In the genomic region with DNA sequence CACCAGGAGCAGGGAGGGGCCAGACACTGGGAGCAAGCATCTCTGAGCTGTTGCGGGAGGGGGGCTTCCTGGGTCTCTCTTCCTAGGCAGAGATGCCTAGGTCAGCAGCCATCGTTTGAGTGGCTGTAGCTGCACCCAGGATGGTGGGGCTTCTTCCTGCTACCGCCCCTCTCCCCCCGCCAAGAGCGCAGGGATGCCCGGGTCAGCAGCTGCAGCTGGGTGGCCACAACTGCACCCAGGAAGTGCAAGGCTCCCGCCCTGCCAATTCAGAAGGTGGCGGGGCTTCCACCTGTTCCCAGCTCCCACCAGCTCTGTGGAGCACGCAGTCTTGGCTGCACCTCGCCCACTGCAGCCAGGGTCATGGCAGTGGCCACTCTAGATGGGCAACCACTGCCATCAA, we compare ENCODE assay signal across 18 cellular contexts. TPM values are rescaled to one million over a fixed set of nuclear protein-coding genes. Genes with fewer than 3 reads are reported as not detected.
DNase-seq lines count a peak whose midpoint lies in the region; ATAC-seq and TF ChIP-seq lines count a peak whose summit lies in the region.
"Had no signal": no experiment of that assay in that cellular context is flagged by ENCODE, and none has a peak within 500 bp of the region (broad histone marks: within the 10 kb centered on the region; RNA-seq: fewer than 3 reads in every experiment).

No MANE protein-coding gene starts in this region.

- no peak overlapping the region for H3K4ac ChIP-seq in IMR-90 (ENCODE audit: low read depth, low read length)
- H3K4ac ChIP-seq in neuronal stem cell (ENCODE audit: low read length) = no peak overlapping the region

- H3K9me3 ChIP-seq in IMR-90 (ENCODE audit: control insufficient read depth, insufficient read depth, low read length) = no peaks in the 10 kb centered on the region
- H3K9me3 ChIP-seq in neuronal stem cell (replicated peaks in 1 of 2; ENCODE audit: control insufficient read depth in 2 of 2, insufficient read depth in 1 of 2, low read depth in 1 of 2, low read length in 2 of 2) = peaks cover 5 to 30% of the 10 kb centered on the region in 2 donors
- no peaks in the 10 kb centered on the region for H3K9me3 ChIP-seq in PC-9 (ENCODE audit: insufficient read depth, low read depth)

- no peak for ATAC-seq in IMR-90 (ENCODE audit: low read depth)
- ATAC-seq in effector memory CD8-positive, alpha-beta T cell (replicated peaks) = no peak
- ATAC-seq in GM21447 (IDR thresholded peaks at IDR 0.05; ENCODE audit: unreplicated experiment) = no peak
- ATAC-seq: CD8-positive, alpha-beta T cell had no signal

- H3K36me3 Mint-ChIP-seq in effector memory CD8-positive, alpha-beta T cell (ENCODE audit: insufficient read depth) = peaks cover 71% of the 10 kb centered on the region
- peaks cover 32% of the 10 kb centered on the region for H3K36me3 Mint-ChIP-seq in type B pancreatic cell

- 0 out of 2 replicates have a peak, but pooled peaks cover 4% of the 10 kb centered on the region for H3K9me1 ChIP-seq in IMR-90 (ENCODE audit: insufficient read depth, low read length)

- no peak overlapping the region for H3K4me3 Mint-ChIP-seq in effector memory CD8-positive, alpha-beta T cell
- H3K4me3 Mint-ChIP-seq in type B pancreatic cell = no peak overlapping the region
- H3K4me3 Mint-ChIP-seq: B cell; CD4-positive, alpha-beta T cell; CD8-positive, alpha-beta T cell had no signal

- H2BK12ac ChIP-seq in neuronal stem cell (ENCODE audit: low read length) = peak overlapping the region; percentile 30

- H3K9me2 ChIP-seq in PC-9 (ENCODE audit: insufficient read depth) = no peaks in the 10 kb centered on the region

- POLR2A ChIA-PET in IMR-90 (lab: Charles Lee; ENCODE audit: unreplicated experiment) (interaction anchor here (0.6 kb wide), 1 partner anchor 14 kb away, joined by 4 read pairs; no protein-coding TSS in a partner anchor), PC-9 (lab: Charles Lee; ENCODE audit: unreplicated experiment) (no interaction called here)

- H3K4me3 ChIP-seq in IMR-90 (ENCODE audit: insufficient read depth, low read depth, low read length) (no peak overlapping the region), neuronal stem cell (ENCODE audit: low read length in 2 of 2) (no peak overlapping the region), PC-9 (no peak overlapping the region)
- H3K4me3 ChIP-seq: BLaER1 treated with 17β-estradiol and CSF1 and Interleukin-3, amounts not matched to agents 10 nM and 100 nM had no signal

- H2BK120ac ChIP-seq in IMR-90 (ENCODE audit: low read depth, low read length) = no peak overlapping the region
- H2BK120ac ChIP-seq in neuronal stem cell (ENCODE audit: low read depth, low read length) = no peak overlapping the region

- H3K56ac ChIP-seq in IMR-90 (ENCODE audit: extremely low read depth, insufficient read depth, low read length) = no peak overlapping the region

- peaks cover under 1 to 3% of the 10 kb centered on the region in 2 experiments; a peak in 1 of 4 replicates for H3K79me1 ChIP-seq in IMR-90 (ENCODE audit: low read depth in 1 of 2, low read length in 2 of 2)
- peaks cover 2% of the 10 kb centered on the region for H3K79me1 ChIP-seq in neuronal stem cell (ENCODE audit: low read depth, low read length)

- H3K4me1 Mint-ChIP-seq in effector memory CD8-positive, alpha-beta T cell (ENCODE audit: low read depth in 2 of 2) = peaks cover 2 to 22% of the 10 kb centered on the region in 2 donors
- H3K4me1 Mint-ChIP-seq in type B pancreatic cell (ENCODE audit: unreplicated experiment) = no peaks in the 10 kb centered on the region
- H3K4me1 Mint-ChIP-seq: B cell had no signal

- H4K8ac ChIP-seq in IMR-90 (ENCODE audit: low read depth in 2 of 2, low read length in 2 of 2) (no peak overlapping the region), neuronal stem cell (ENCODE audit: low read depth, low read length) (no peak overlapping the region)

- no peaks in the 10 kb centered on the region for H3K9me3 Mint-ChIP-seq in effector memory CD8-positive, alpha-beta T cell
- no peaks in the 10 kb centered on the region for H3K9me3 Mint-ChIP-seq in type B pancreatic cell
- H3K9me3 Mint-ChIP-seq: CD4-positive, alpha-beta T cell; CD8-positive, alpha-beta T cell had no signal

- dilution Hi-C loops in IMR-90 (cut with HindIII; ENCODE audit: low sequenced_read_pairs, unreplicated experiment) = no loop called here

- in situ Hi-C loops in IMR-90 (cut with MboI; ENCODE audit: low sequenced_read_pairs) = no loop called here

- peaks cover 27% of the 10 kb centered on the region for H3K36me3 ChIP-seq in IMR-90 (ENCODE audit: control insufficient read depth, insufficient read depth, low read length)
- peaks cover 24 to 92% of the 10 kb centered on the region in 2 donors for H3K36me3 ChIP-seq in neuronal stem cell (replicated peaks in 1 of 2; ENCODE audit: control insufficient read depth in 2 of 2, insufficient read depth in 2 of 2, low read length in 2 of 2)
- peaks cover 5% of the 10 kb centered on the region; the same call in 1 of the 2 replicates for H3K36me3 ChIP-seq in PC-9 (ENCODE audit: low read depth)

- WGBS in IMR-90 (ENCODE audit: extremely low coverage in 2 of 2, insufficient read length in 1 of 2), 2 experiments = 100% methylated on average over 6 of the region's 10 CpGs; no CpG with 5 or more reads in 1 of the 2 experiments
- no CpG with 5 or more reads among the region's 10 CpGs for WGBS in neuronal stem cell (ENCODE audit: extremely low coverage in 2 of 2, insufficient read length in 2 of 2, insufficient replicate concordance in 1 of 2), 2 donors

- peak overlapping the region; percentile 78 for H2AK9ac ChIP-seq in IMR-90 (replicated peaks; ENCODE audit: low read depth, low read length, poor library complexity)

- H2BK5ac ChIP-seq in IMR-90 (ENCODE audit: low read depth, low read length, poor library complexity, severe bottlenecking) (no peak overlapping the region), neuronal stem cell (ENCODE audit: low read length) (no peak overlapping the region)

- H3K14ac ChIP-seq in IMR-90 (replicated peaks; ENCODE audit: low read depth, low read length) (no peak overlapping the region), neuronal stem cell (ENCODE audit: low read length) (no peak overlapping the region)

- H2BK15ac ChIP-seq in IMR-90 (ENCODE audit: low read depth, low read length) (no peak overlapping the region), neuronal stem cell (ENCODE audit: low read length) (no peak overlapping the region)

- H3K4me2 ChIP-seq in IMR-90 (ENCODE audit: low read depth, low read length) = no peak overlapping the region
- no peak overlapping the region for H3K4me2 ChIP-seq in neuronal stem cell (ENCODE audit: insufficient read depth, low read length, poor library complexity, severe bottlenecking)
- H3K4me2 ChIP-seq in PC-9 = no peak overlapping the region

- no peak overlapping the region for H3K18ac ChIP-seq in IMR-90 (ENCODE audit: low read depth, low read length)
- no peak overlapping the region for H3K18ac ChIP-seq in neuronal stem cell (ENCODE audit: low read length)

- H3K79me2 ChIP-seq in PC-9 (ENCODE audit: low read depth) = no peaks in the 10 kb centered on the region

- no peaks in the 10 kb centered on the region for H3K27me3 ChIP-seq in IMR-90 (ENCODE audit: control insufficient read depth, insufficient read depth, low read length)
- no peaks in the 10 kb centered on the region for H3K27me3 ChIP-seq in neuronal stem cell (ENCODE audit: control insufficient read depth in 3 of 3, insufficient read depth in 3 of 3, low read depth in 1 of 3, low read length in 3 of 3)
- H3K27me3 ChIP-seq in PC-9 (ENCODE audit: insufficient read depth, low read depth) = no peaks in the 10 kb centered on the region
- H3K27me3 ChIP-seq: BLaER1 treated with 17β-estradiol and CSF1 and Interleukin-3, amounts not matched to agents 10 nM and 100 nM had no signal

- H3K27ac ChIP-seq in IMR-90 (ENCODE audit: insufficient read depth, low read length) (no peak overlapping the region), neuronal stem cell (replicated peaks; ENCODE audit: low read length) (no peak overlapping the region), PC-9 (no peak overlapping the region)
- H3K27ac ChIP-seq: C4-2B had no signal

- no TSS peak for BruUV-seq in IMR-90 (replicated peaks; lab: Mats Ljungman, UMichigan)
- BruUV-seq in PC-9 (replicated peaks; lab: Mats Ljungman, UMichigan) = no TSS peak

- H3K27me3 Mint-ChIP-seq in effector memory CD8-positive, alpha-beta T cell = no peaks in the 10 kb centered on the region
- no peaks in the 10 kb centered on the region for H3K27me3 Mint-ChIP-seq in type B pancreatic cell
- H3K27me3 Mint-ChIP-seq: B cell; CD4-positive, alpha-beta T cell had no signal

- no peak for TF ChIP-seq RAD21 in IMR-90 (IDR thresholded peaks at IDR 0.05; ENCODE audit: low read length)

- no peak overlapping the region for H2AFZ ChIP-seq in IMR-90 (replicated peaks; ENCODE audit: low read length, poor library complexity)
- no peak overlapping the region for H2AFZ ChIP-seq in neuronal stem cell (ENCODE audit: low read length)
- H2AFZ ChIP-seq in PC-9 = no peak overlapping the region

- H3K23ac ChIP-seq in IMR-90 (ENCODE audit: low read depth, low read length) (no peak overlapping the region), neuronal stem cell (ENCODE audit: low read depth, low read length, poor library complexity) (no peak overlapping the region)

- intact Hi-C loops in IMR-90 (cut with micrococcal nuclease) (no loop called here), PC-9 (cut with micrococcal nuclease; ENCODE audit: unreplicated experiment) (no loop called here)

- peak overlapping the region; percentile 22 to 26 for H3K27ac Mint-ChIP-seq in effector memory CD8-positive, alpha-beta T cell
- no peak overlapping the region for H3K27ac Mint-ChIP-seq in type B pancreatic cell
- H3K27ac Mint-ChIP-seq: B cell; CD4-positive, alpha-beta T cell had no signal

- CTCF ChIA-PET in IMR-90 (lab: Yijun Ruan, JAX) = no interaction called here
- CTCF ChIA-PET in PC-9 (lab: Charles Lee) = no interaction called here

- DNase-seq in IMR-90 (no peak), neuronal stem cell (ENCODE audit: low spot score) (no peak), AML-193 (lab: John Stamatoyannopoulos, UW) (no peak), PC-9 (no peak), type B pancreatic cell (ENCODE audit: extremely low spot score, unreplicated experiment) (no peak)
- DNase-seq in effector memory CD8-positive, alpha-beta T cell = no peak
- DNase-seq: 8988T; ACHN; Caco-2; Calu3; CD4-positive, alpha-beta T cell; CD8-positive, alpha-beta T cell; DMS79 treated with DMSO at 0.1 percent for 48 hours; GF-D8 had no signal

- no peaks in the 10 kb centered on the region for H3F3A ChIP-seq in PC-9 (ENCODE audit: insufficient read depth, low read depth)

- H3K9ac ChIP-seq in IMR-90 (ENCODE audit: low read depth, low read length) (no peak overlapping the region), neuronal stem cell (ENCODE audit: low read depth, low read length, poor library complexity) (no peak overlapping the region)
- H3K9ac ChIP-seq: BLaER1 treated with 17β-estradiol and CSF1 and Interleukin-3, amounts not matched to agents 10 nM and 100 nM had no signal

- no peak overlapping the region for H2BK20ac ChIP-seq in IMR-90 (ENCODE audit: low read depth, low read length)

- H2AK5ac ChIP-seq in IMR-90 (ENCODE audit: low read depth, low read length) = no peak overlapping the region
- H2AK5ac ChIP-seq in neuronal stem cell (ENCODE audit: low read depth, low read length) = no peak overlapping the region

- H4K91ac ChIP-seq in IMR-90 (ENCODE audit: insufficient read depth, low read depth, low read length) (no peak overlapping the region), neuronal stem cell (ENCODE audit: low read depth, low read length, poor library complexity) (no peak overlapping the region)

- no peaks in the 10 kb centered on the region for H3K4me1 ChIP-seq in IMR-90 (ENCODE audit: control insufficient read depth, insufficient read depth, low read length)
- no peaks in the 10 kb centered on the region for H3K4me1 ChIP-seq in neuronal stem cell (ENCODE audit: control insufficient read depth in 2 of 2, insufficient read depth in 1 of 2, low read depth in 1 of 2, low read length in 2 of 2)
- no peaks in the 10 kb centered on the region for H3K4me1 ChIP-seq in PC-9 (replicated peaks; ENCODE audit: insufficient read depth)
- H3K4me1 ChIP-seq: Caco-2 had no signal

- no peak overlapping the region for H4K5ac ChIP-seq in IMR-90 (ENCODE audit: low read depth, low read length)

- TF ChIP-seq POLR2A in IMR-90 (IDR thresholded peaks at IDR 0.05; ENCODE audit: low read depth, low read length) = no peak

- H4K20me1 ChIP-seq in IMR-90 (ENCODE audit: insufficient read depth, low read length) (no peaks in the 10 kb centered on the region), PC-9 (ENCODE audit: insufficient read depth) (no peaks in the 10 kb centered on the region)

- TF ChIP-seq CTCF in IMR-90 (conservative IDR thresholded peaks at IDR 0.05; ENCODE audit: low read depth, low read length) (no peak), PC-9 (conservative IDR thresholded peaks at IDR 0.05) (no peak), type B pancreatic cell (conservative IDR thresholded peaks at IDR 0.05) (no peak)

RNA-seq across cellular contexts. Expression of a gene that starts 47.8 kb away (rescaled TPM):
- total RNA-seq in IMR-90 (2012; rRNA removed) = under 0.01 TPM in 1 of 2 replicates, not detected in the other
- 0.07 and 0.14 TPM in 2 replicates for polyA plus RNA-seq in IMR-90 (2012; rRNA removed)
- 0.07 TPM in 1 of 2 replicates, not detected in the other for polyA plus RNA-seq in IMR-90 (2012; cell fraction: cytosol; rRNA removed)
- 0.32 and 0.53 TPM in 2 replicates for polyA plus RNA-seq in IMR-90 (2012; cell fraction: nucleus; rRNA removed; ENCODE audit: low replicate concordance)
- polyA plus RNA-seq in neuronal stem cell (2013, experiment 1 of 2) = 0.15 TPM
- polyA plus RNA-seq in neuronal stem cell (2013, experiment 2 of 2) = 0.12 TPM
- total RNA-seq in PC-9 (2021) = 36.4 and 45.0 TPM in 2 replicates
- 65.6 and 150 TPM in 2 replicates for total RNA-seq in type B pancreatic cell (ENCODE audit: low replicate concordance)
- total RNA-seq: B cell; CD4-positive, alpha-beta T cell; CD8-positive, alpha-beta T cell had no signal

RNA-seq across cellular contexts. Expression of a gene that starts 57.0 kb away (rescaled TPM):
- total RNA-seq in IMR-90 (2012; rRNA removed) = 18.1 and 19.5 TPM in 2 replicates
- 31.7 and 34.4 TPM in 2 replicates for polyA plus RNA-seq in IMR-90 (2012; rRNA removed)
- polyA plus RNA-seq in IMR-90 (2012; cell fraction: cytosol; rRNA removed) = 22.4 and 36.7 TPM in 2 replicates
- 13.4 and 30.8 TPM in 2 replicates for polyA plus RNA-seq in IMR-90 (2012; cell fraction: nucleus; rRNA removed; ENCODE audit: low replicate concordance)
- 5.4 TPM for polyA plus RNA-seq in neuronal stem cell (2013, experiment 1 of 2)
- 5.7 TPM for polyA plus RNA-seq in neuronal stem cell (2013, experiment 2 of 2)
- total RNA-seq in PC-9 (2021) = 13.4 and 14.0 TPM in 2 replicates
- 20.1 and 22.1 TPM in 2 replicates for total RNA-seq in type B pancreatic cell (ENCODE audit: low replicate concordance)

Comparison
In these comparisons a context has a peak if more than half of its experiments do, and no peak if none do; other contexts are left out.
1. RNA of a gene that starts 47.8 kb away (total RNA-seq): 65.6 to 150 TPM in type B pancreatic cell and 36.4 to 45.0 TPM in PC-9; under 0.01 TPM in IMR-90; every median in the first group is over 10 times any median in the second.